ENCODE assay signal across 8 cellular contexts in the genomic region with DNA sequence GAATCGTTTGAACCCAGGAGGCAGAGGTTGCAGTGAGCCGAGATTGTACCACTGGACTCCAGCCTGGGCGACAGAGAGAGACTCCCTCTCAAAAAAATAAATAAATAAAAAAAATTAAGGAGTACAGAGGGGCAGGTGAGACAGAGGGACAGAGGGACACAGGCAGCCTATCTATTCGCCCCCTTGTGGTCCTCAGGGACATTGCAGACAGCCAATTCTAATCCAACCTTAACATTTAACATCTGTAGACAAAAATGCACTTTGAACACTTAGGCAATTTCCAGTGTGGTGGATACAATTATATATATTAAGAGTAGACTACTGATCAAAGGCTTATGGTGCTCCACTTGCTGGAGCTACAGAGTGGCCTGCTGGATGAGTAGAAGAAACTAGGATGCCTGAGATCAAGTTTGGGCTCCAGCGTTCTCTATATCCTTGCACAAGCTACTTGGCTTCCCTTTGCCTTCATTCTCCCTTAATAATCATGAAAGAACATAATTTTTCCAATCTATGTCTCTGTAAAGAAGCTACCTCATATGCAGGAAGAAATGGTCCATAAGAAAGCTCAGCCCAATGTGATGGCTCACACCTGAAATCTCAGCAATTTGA. TPM values are rescaled to one million over a fixed set of nuclear protein-coding genes. Genes with fewer than 3 reads are reported as not detected.
A peak's percentile ranks its signal among the peaks of the same experiment; 100 is the strongest.
DNase-seq lines count a peak whose midpoint lies in the region; TF ChIP-seq lines count a peak whose summit lies in the region.

No MANE protein-coding gene starts in this region.

- peak; percentile 78 for TF ChIP-seq CTCF in LNCAP (IDR thresholded peaks at IDR 0.05)
- TF ChIP-seq CTCF in choroid plexus epithelial cell (conservative IDR thresholded peaks at IDR 0.05; ENCODE audit: low read depth, low read length) = peak; percentile 90
- peak; percentile 42 to 76 (median 69) for TF ChIP-seq CTCF in testis (IDR thresholded peaks at IDR 0.05)

- intact Hi-C loops in testis (cut with DNase I; ENCODE audit: low total_unique reads) = loop anchor here (10.0 kb wide), 1 partner anchor 289 kb away; no protein-coding TSS in a partner anchor

- no peak overlapping the region for H2AFZ ChIP-seq in mesenchymal stem cell (ENCODE audit: low read depth, low read length)

- H3K9me3 ChIP-seq in mesenchymal stem cell (ENCODE audit: control insufficient read depth, low read length) (peaks cover 3% of the 10 kb centered on the region), testis (no peaks in the 10 kb centered on the region)

- H3K79me1 ChIP-seq in mesenchymal stem cell (replicated peaks; ENCODE audit: low read length, poor library complexity, severe bottlenecking) = no peaks in the 10 kb centered on the region

- no peak overlapping the region for H2BK120ac ChIP-seq in mesenchymal stem cell (ENCODE audit: low read depth, low read length)

- H3K36me3 ChIP-seq in mesenchymal stem cell (ENCODE audit: control insufficient read depth in 1 of 2, insufficient read depth in 2 of 2, low read depth in 1 of 2, low read length in 2 of 2) (no peaks in the 10 kb centered on the region), testis (ENCODE audit: low read depth, missing control alignments) (no peaks in the 10 kb centered on the region)

- no peak overlapping the region for H3K23ac ChIP-seq in mesenchymal stem cell (ENCODE audit: low read length in 2 of 2)

- H3K4ac ChIP-seq in mesenchymal stem cell (ENCODE audit: low read depth in 1 of 2, low read length in 2 of 2) = no peak overlapping the region

- H3K4me2 ChIP-seq in mesenchymal stem cell (ENCODE audit: low read length, poor library complexity, severe bottlenecking) = no peak overlapping the region

- no peak overlapping the region for H2AK5ac ChIP-seq in mesenchymal stem cell (ENCODE audit: low read length, severe bottlenecking)

- H3K18ac ChIP-seq in mesenchymal stem cell (ENCODE audit: low read depth in 1 of 2, low read length in 2 of 2) = no peak overlapping the region

- no peak overlapping the region for H2BK12ac ChIP-seq in mesenchymal stem cell (ENCODE audit: low read length in 2 of 2)

- H3K4me1 ChIP-seq in mesenchymal stem cell (ENCODE audit: control insufficient read depth, insufficient read depth, low read depth, low read length) = no peaks in the 10 kb centered on the region
- no peaks in the 10 kb centered on the region for H3K4me1 ChIP-seq in testis

- H3K27me3 ChIP-seq in mesenchymal stem cell (ENCODE audit: control insufficient read depth in 1 of 2, insufficient read depth in 1 of 2, low read length in 2 of 2) (peaks cover 0 to 4% of the 10 kb centered on the region in 2 experiments), testis (no peaks in the 10 kb centered on the region)

- H2BK15ac ChIP-seq in mesenchymal stem cell (ENCODE audit: low read depth, poor library complexity, severe bottlenecking) = no peak overlapping the region

- DNase-seq in SIG-M5 treated with dmso at 0.1 percent for 504 hours (lab: John Stamatoyannopoulos, UW; ENCODE audit: unreplicated experiment) (peak; percentile 36), SIG-M5 (lab: John Stamatoyannopoulos, UW) (no peak), choroid plexus epithelial cell (ENCODE audit: low read depth) (peak; percentile 62), mesenchymal stem cell (peak; percentile 47), testis (peak; percentile 54), NCI-H1092 (lab: John Stamatoyannopoulos, UW) (no peak)
- DNase-seq in activated CD4-positive, CD25-positive, alpha-beta regulatory T cell (lab: John Stamatoyannopoulos, UW) = peak in 3 of 4 experiments; percentile 7 to 40 (median 8)

- no peak overlapping the region for H2BK5ac ChIP-seq in mesenchymal stem cell (ENCODE audit: low read depth, low read length, poor library complexity, severe bottlenecking)

- H3K14ac ChIP-seq in mesenchymal stem cell (ENCODE audit: low read length in 2 of 2) = no peak overlapping the region

- H3K4me3 ChIP-seq in choroid plexus epithelial cell (ENCODE audit: low read depth, low read length) = no peak overlapping the region
- no peak overlapping the region for H3K4me3 ChIP-seq in mesenchymal stem cell (ENCODE audit: insufficient read depth in 1 of 2, low read depth in 1 of 2, low read length in 2 of 2)
- H3K4me3 ChIP-seq in testis = no peak overlapping the region

- H3K9ac ChIP-seq in mesenchymal stem cell (ENCODE audit: low read length) = no peak overlapping the region

- 50% methylated on average over 2 of the region's 5 CpGs for WGBS in mesenchymal stem cell
- 68 to 76% methylated on average over 5 of the region's 5 CpGs for WGBS in testis, 2 donors

- H4K8ac ChIP-seq in mesenchymal stem cell (ENCODE audit: low read length) = no peak overlapping the region

- H4K91ac ChIP-seq in mesenchymal stem cell (ENCODE audit: low read length) = no peak overlapping the region

- TF ChIP-seq POLR2A in testis (IDR thresholded peaks at IDR 0.05) = no peak

- no peak overlapping the region for H3K27ac ChIP-seq in mesenchymal stem cell (ENCODE audit: low read length, poor library complexity, severe bottlenecking)
- no peak overlapping the region for H3K27ac ChIP-seq in testis

RNA-seq across cellular contexts. Expression of a gene that starts 8.2 kb away (rescaled TPM):
- 13.0 TPM for polyA plus RNA-seq in mesenchymal stem cell (2013, experiment 1 of 2)
- polyA plus RNA-seq in mesenchymal stem cell (2013, experiment 2 of 2) = 13.3 TPM
- total RNA-seq in testis = 10 to 100 TPM; 39.1 to 50.2 TPM
- polyA plus RNA-seq in testis (ENCODE audit: insufficient read depth, low read depth, low replicate concordance) = 27.3 TPM

RNA-seq across cellular contexts. Expression of a gene that starts 31.8 kb away (rescaled TPM):
- 2.3 TPM for polyA plus RNA-seq in mesenchymal stem cell (2013, experiment 1 of 2)
- 2.3 TPM for polyA plus RNA-seq in mesenchymal stem cell (2013, experiment 2 of 2)
- under 1 TPM; 0.12 to 0.16 TPM for total RNA-seq in testis
- 0.09 TPM for polyA plus RNA-seq in testis (ENCODE audit: insufficient read depth, low read depth, low replicate concordance)

Comparison
In these comparisons a context has a peak if more than half of its experiments do, and no peak if none do; other contexts are left out.
1. DNase-seq: peak in SIG-M5 treated with dmso at 0.1 percent for 504 hours (single experiment), activated CD4-positive, CD25-positive, alpha-beta regulatory T cell (3 of 4), choroid plexus epithelial cell (single experiment), mesenchymal stem cell (single experiment) and testis (single experiment); none in SIG-M5 (single experiment) and NCI-H1092 (single experiment).
2. Peak in every context shown above with its lines, with median percentiles within 50 percentile points of each other: CTCF ChIP-seq.